In genomic region chr10:36764823-36765222, GRCh38 we compare ENCODE assay signal across 21 cellular contexts.
DNase-seq lines count a peak whose midpoint lies in the region; ATAC-seq, FAIRE-seq and TF ChIP-seq lines count a peak whose summit lies in the region.
"Had no signal": no experiment of that assay in that cellular context is flagged by ENCODE, and none has a peak within 500 bp of the region (broad histone marks: within the 10 kb centered on the region; RNA-seq: fewer than 3 reads in every experiment).

No MANE protein-coding gene starts in this region.

- no peaks in the 10 kb centered on the region for H3K23me2 ChIP-seq in H9 (ENCODE audit: insufficient read length, low read depth, low read length, poor library complexity, severe bottlenecking)

- no TSS peak for BruUV-seq in MCF 10A (replicated peaks; lab: Mats Ljungman, UMichigan)

- H3K4me3 Mint-ChIP-seq in brain (no peak overlapping the region), osteocyte (ENCODE audit: unreplicated experiment) (no peak overlapping the region), MCF 10A (ENCODE audit: unreplicated experiment) (no peak overlapping the region), H9 (no peak overlapping the region)
- no peak overlapping the region for H3K4me3 Mint-ChIP-seq in activated CD4-positive, alpha-beta T cell treated with anti-CD3 and anti-CD28 coated beads, Interleukin-2, amount 10 ng/mL, durations not matched to agents 24 days and 14 days
- no peak overlapping the region for H3K4me3 Mint-ChIP-seq in activated T-cell treated with anti-CD3 and anti-CD28 coated beads, Interleukin-2, amount 50 U/mL, for 72 hours
- H3K4me3 Mint-ChIP-seq: B cell; CD8-positive, alpha-beta T cell had no signal

- no peak overlapping the region for H2BK120ac ChIP-seq in H9 (ENCODE audit: low read depth, low read length, poor library complexity, severe bottlenecking)

- no peak overlapping the region for H4K91ac ChIP-seq in H9 (ENCODE audit: insufficient read length, low read depth, low read length)

- no peaks in the 10 kb centered on the region for H3K27me3 ChIP-seq in H9 (ENCODE audit: insufficient read depth, low read length)
- H3K27me3 ChIP-seq: BLaER1 treated with 17β-estradiol and CSF1 and Interleukin-3, amounts not matched to agents 10 nM and 100 nM had no signal

- H3K27ac Mint-ChIP-seq in brain, result peak overlapping the region in 3 of 5 experiments; percentile 41 to 74 (median 55)
- H3K27ac Mint-ChIP-seq in osteocyte (ENCODE audit: unreplicated experiment), result peak overlapping the region; percentile 64
- no peak overlapping the region for H3K27ac Mint-ChIP-seq in activated CD4-positive, alpha-beta T cell treated with anti-CD3 and anti-CD28 coated beads, Interleukin-2, amount 10 ng/mL, durations not matched to agents 24 days and 14 days
- H3K27ac Mint-ChIP-seq in MCF 10A (ENCODE audit: low read depth, unreplicated experiment), result no peak overlapping the region
- no peak overlapping the region for H3K27ac Mint-ChIP-seq in H9
- no peak overlapping the region for H3K27ac Mint-ChIP-seq in activated T-cell treated with anti-CD3 and anti-CD28 coated beads, Interleukin-2, amount 50 U/mL, for 72 hours
- H3K27ac Mint-ChIP-seq: B cell; CD8-positive, alpha-beta T cell had no signal

- no peak overlapping the region for H3K18ac ChIP-seq in H9 (ENCODE audit: insufficient read length, low read depth, low read length)

- H3K36me3 Mint-ChIP-seq in brain (no peaks in the 10 kb centered on the region), osteocyte (ENCODE audit: unreplicated experiment) (no peaks in the 10 kb centered on the region), MCF 10A (ENCODE audit: insufficient read depth, unreplicated experiment) (no peaks in the 10 kb centered on the region), H9 (ENCODE audit: insufficient read depth in 1 of 3, low read depth in 3 of 3) (no peaks in the 10 kb centered on the region)
- H3K36me3 Mint-ChIP-seq in activated CD4-positive, alpha-beta T cell treated with anti-CD3 and anti-CD28 coated beads, Interleukin-2, amount 10 ng/mL, durations not matched to agents 24 days and 14 days (ENCODE audit: low read depth), result no peaks in the 10 kb centered on the region
- H3K36me3 Mint-ChIP-seq in activated T-cell treated with anti-CD3 and anti-CD28 coated beads, Interleukin-2, amount 50 U/mL, for 72 hours (ENCODE audit: insufficient read depth in 2 of 2), result no peaks in the 10 kb centered on the region
- H3K36me3 Mint-ChIP-seq: CD8-positive, alpha-beta T cell had no signal

- no peak overlapping the region for H3K4ac ChIP-seq in H9 (ENCODE audit: low read depth, low read length)

- H2AFZ ChIP-seq in H9 (ENCODE audit: low read length), result no peak overlapping the region
- H2AFZ ChIP-seq: GM23248 had no signal

- H4K8ac ChIP-seq in H9 (replicated peaks; ENCODE audit: insufficient read length, low read depth, low read length), result no peak overlapping the region

- no peak overlapping the region for H2BK12ac ChIP-seq in H9 (ENCODE audit: insufficient read length, low read depth, low read length)

- no peak overlapping the region for H3K4me2 ChIP-seq in H9 (ENCODE audit: insufficient read depth, insufficient read length, low read length)
- H3K4me2 ChIP-seq: BLaER1 treated with 17β-estradiol and CSF1 and Interleukin-3, amounts not matched to agents 10 nM and 100 nM had no signal

- H3K9me3 ChIP-seq in H9 (ENCODE audit: control insufficient read depth, low read depth, low read length), result no peaks in the 10 kb centered on the region
- H3K9me3 ChIP-seq: BLaER1 treated with 17β-estradiol and CSF1 and Interleukin-3, amounts not matched to agents 10 nM and 100 nM had no signal

- ATAC-seq in activated T-cell treated with anti-CD3 and anti-CD28 coated beads, Interleukin-2, amount 50 U/mL, for 72 hours (replicated peaks in 1 of 2), result no peak
- ATAC-seq: CD8-positive, alpha-beta T cell; HepG2 had no signal

- no peak overlapping the region for H3K9ac ChIP-seq in H9 (ENCODE audit: extremely low read depth, insufficient read length, low read length)
- H3K9ac ChIP-seq: BLaER1 treated with 17β-estradiol and CSF1 and Interleukin-3, amounts not matched to agents 10 nM and 100 nM; GM23248 had no signal

- no peak overlapping the region for H2BK20ac ChIP-seq in H9 (ENCODE audit: low read depth, low read length, poor library complexity, severe bottlenecking)

- TF ChIP-seq CTCF in brain (conservative IDR thresholded peaks at IDR 0.05) (no peak), osteocyte (IDR thresholded peaks at IDR 0.05) (no peak), MCF 10A (IDR thresholded peaks at IDR 0.05; ENCODE audit: unreplicated experiment) (no peak), H9 (conservative IDR thresholded peaks at IDR 0.05) (no peak)

- WGBS in H9 (ENCODE audit: extremely low coverage, insufficient read length, low lambda C conversion rate), result no CpG with 5 or more reads among the region's 4 CpGs

- no peaks in the 10 kb centered on the region for H4K20me1 ChIP-seq in H9 (ENCODE audit: control insufficient read depth, insufficient read depth, insufficient read length)
- H4K20me1 ChIP-seq: BLaER1 treated with 17β-estradiol and CSF1 and Interleukin-3, amounts not matched to agents 10 nM and 100 nM had no signal

- no peak overlapping the region for H2AK5ac ChIP-seq in H9 (ENCODE audit: insufficient read length, low read length)

- H3K27me3 Mint-ChIP-seq in brain, result no peaks in the 10 kb centered on the region
- H3K27me3 Mint-ChIP-seq in osteocyte (ENCODE audit: unreplicated experiment), result no peaks in the 10 kb centered on the region
- no peaks in the 10 kb centered on the region for H3K27me3 Mint-ChIP-seq in activated CD4-positive, alpha-beta T cell treated with anti-CD3 and anti-CD28 coated beads, Interleukin-2, amount 10 ng/mL, durations not matched to agents 24 days and 14 days
- H3K27me3 Mint-ChIP-seq in MCF 10A (ENCODE audit: insufficient read depth, unreplicated experiment), result no peaks in the 10 kb centered on the region
- no peaks in the 10 kb centered on the region for H3K27me3 Mint-ChIP-seq in H9 (ENCODE audit: low read depth)
- H3K27me3 Mint-ChIP-seq in activated T-cell treated with anti-CD3 and anti-CD28 coated beads, Interleukin-2, amount 50 U/mL, for 72 hours (ENCODE audit: low read depth), result no peaks in the 10 kb centered on the region
- H3K27me3 Mint-ChIP-seq: B cell had no signal

- FAIRE-seq in A204.1 (lab: Jason Lieb, UNC) (peak; percentile 11), HTR-8/SVneo (lab: Jason Lieb, UNC) (peak; percentile 31)
- FAIRE-seq: G401.6, GM12891, GM19239, HepG2 had no signal

- no peaks in the 10 kb centered on the region for H3K79me2 ChIP-seq in H9 (ENCODE audit: insufficient read depth, low read length)

- H3K79me1 ChIP-seq in H9 (ENCODE audit: insufficient read depth, low read depth, low read length, poor library complexity, severe bottlenecking), result no peaks in the 10 kb centered on the region

- intact Hi-C loops in activated CD4-positive, alpha-beta T cell treated with anti-CD3 and anti-CD28 coated beads, Interleukin-2, amount 10 ng/mL, durations not matched to agents 24 days and 14 days (cut with micrococcal nuclease), result no loop called here
- intact Hi-C loops in MCF 10A (cut with micrococcal nuclease), result no loop called here

- H3K27ac ChIP-seq in H9 (ENCODE audit: insufficient read length, low read depth, low read length), result no peak overlapping the region
- H3K27ac ChIP-seq: 22Rv1; BLaER1 treated with 17β-estradiol and CSF1 and Interleukin-3, amounts not matched to agents 10 nM and 100 nM; GM23248 had no signal

- POLR2A ChIA-PET in MCF 10A (lab: Yijun Ruan, JAX), result no interaction called here

- H4K5ac ChIP-seq in H9 (ENCODE audit: insufficient read length, low read depth, low read length), result no peak overlapping the region

- no peak overlapping the region for H3K23ac ChIP-seq in H9 (ENCODE audit: insufficient read length, low read depth, low read length)

- no peak overlapping the region for H2BK15ac ChIP-seq in H9 (ENCODE audit: low read depth, low read length)

- H2BK5ac ChIP-seq in H9 (ENCODE audit: insufficient read length, low read length), result no peak overlapping the region

- H3K4me1 ChIP-seq in H9 (ENCODE audit: insufficient read depth, low read length), result no peaks in the 10 kb centered on the region
- H3K4me1 ChIP-seq: BLaER1 treated with 17β-estradiol and CSF1 and Interleukin-3, amounts not matched to agents 10 nM and 100 nM had no signal

- no peak overlapping the region for H3T11ph ChIP-seq in H9 (ENCODE audit: low read length)

- H3K14ac ChIP-seq in H9 (ENCODE audit: insufficient read depth, low read length), result no peak overlapping the region

- CTCF ChIA-PET in MCF 10A (lab: Yijun Ruan, JAX), result no interaction called here

- H3K9me3 Mint-ChIP-seq in brain (peaks cover 0 to 5% (median 0%) of the 10 kb centered on the region in 5 experiments), osteocyte (ENCODE audit: unreplicated experiment) (no peaks in the 10 kb centered on the region), MCF 10A (ENCODE audit: unreplicated experiment) (no peaks in the 10 kb centered on the region), H9 (no peaks in the 10 kb centered on the region)
- no peaks in the 10 kb centered on the region for H3K9me3 Mint-ChIP-seq in activated CD4-positive, alpha-beta T cell treated with anti-CD3 and anti-CD28 coated beads, Interleukin-2, amount 10 ng/mL, durations not matched to agents 24 days and 14 days
- no peaks in the 10 kb centered on the region for H3K9me3 Mint-ChIP-seq in activated T-cell treated with anti-CD3 and anti-CD28 coated beads, Interleukin-2, amount 50 U/mL, for 72 hours
- H3K9me3 Mint-ChIP-seq: CD8-positive, alpha-beta T cell had no signal

- H3K4me1 Mint-ChIP-seq in brain, result peaks cover 35% of the 10 kb centered on the region
- peaks cover 26% of the 10 kb centered on the region for H3K4me1 Mint-ChIP-seq in osteocyte (ENCODE audit: unreplicated experiment)
- no peaks in the 10 kb centered on the region for H3K4me1 Mint-ChIP-seq in activated CD4-positive, alpha-beta T cell treated with anti-CD3 and anti-CD28 coated beads, Interleukin-2, amount 10 ng/mL, durations not matched to agents 24 days and 14 days
- no peaks in the 10 kb centered on the region for H3K4me1 Mint-ChIP-seq in MCF 10A (ENCODE audit: insufficient read depth, unreplicated experiment)
- H3K4me1 Mint-ChIP-seq in H9, result no peaks in the 10 kb centered on the region
- H3K4me1 Mint-ChIP-seq in activated T-cell treated with anti-CD3 and anti-CD28 coated beads, Interleukin-2, amount 50 U/mL, for 72 hours (ENCODE audit: low read depth), result no peaks in the 10 kb centered on the region
- H3K4me1 Mint-ChIP-seq: B cell had no signal

- DNase-seq in HTR-8/SVneo (ENCODE audit: insufficient read length, low spot score), result no peak
- DNase-seq in osteocyte (ENCODE audit: extremely low spot score, unreplicated experiment), result no peak
- DNase-seq in activated CD4-positive, alpha-beta T cell treated with anti-CD3 and anti-CD28 coated beads, Interleukin-2, amount 10 ng/mL, durations not matched to agents 24 days and 14 days, result no peak
- DNase-seq in MCF 10A (ENCODE audit: unreplicated experiment), result no peak
- no peak for DNase-seq in H9
- DNase-seq in activated T-cell treated with anti-CD3 and anti-CD28 coated beads, Interleukin-2, amount 50 U/mL, for 72 hours, result no peak
- DNase-seq: Calu3; CD8-positive, alpha-beta T cell; DMS53; GM23248; HCEC 1CT; KG1 had no signal

- H3K56ac ChIP-seq in H9 (ENCODE audit: insufficient read length, low read depth, low read length), result no peak overlapping the region

Comparison
In these comparisons a context has a peak if more than half of its experiments do, and no peak if none do; other contexts are left out.
1. H3K27ac Mint-ChIP-seq: peak in brain (3 of 5) and osteocyte (single experiment); none in activated CD4-positive, alpha-beta T cell treated with anti-CD3 and anti-CD28 coated beads, Interleukin-2, amount 10 ng/mL, durations not matched to agents 24 days and 14 days (single experiment), MCF 10A (single experiment), H9 (0 of 3) and activated T-cell treated with anti-CD3 and anti-CD28 coated beads, Interleukin-2, amount 50 U/mL, for 72 hours (single experiment).